1 cellular context compared by ENCODE assay signal in genomic region chr15:62618432-62618831, GRCh38.
A peak's percentile ranks its signal among the peaks of the same experiment; 100 is the strongest.
TF ChIP-seq lines count a peak whose summit lies in the region.

No MANE protein-coding gene starts in this region.

TF ChIP-seq in IMR-90, 13 proteins besides CTCF, POLR2A, EP300 and RAD21 (continued from another document):
- TF ChIP-seq ELK1 (IDR thresholded peaks at IDR 0.05; ENCODE audit: borderline replicate concordance, low read depth, low read length) = no peak
- no peak for TF ChIP-seq NFE2L2 (IDR thresholded peaks at IDR 0.05; ENCODE audit: low read depth, low read length)
- peak; percentile 84 for TF ChIP-seq FOS (IDR thresholded peaks at IDR 0.05; ENCODE audit: low read depth, low read length)
- no peak for TF ChIP-seq RFX5 (IDR thresholded peaks at IDR 0.05; ENCODE audit: low read depth, low read length)
- TF ChIP-seq MXI1 (IDR thresholded peaks at IDR 0.05; ENCODE audit: borderline replicate concordance, low read depth, low read length) = no peak
- TF ChIP-seq RCOR1 (IDR thresholded peaks at IDR 0.05; ENCODE audit: insufficient replicate concordance, low read length) = peak; percentile 96
- peak; percentile 17; the same call in 1 of the 2 replicates for TF ChIP-seq SMC3 (IDR thresholded peaks at IDR 0.05; ENCODE audit: low read depth, low read length)
- peak; percentile 78 for TF ChIP-seq MAFK (IDR thresholded peaks at IDR 0.05; ENCODE audit: low read depth, low read length)
- TF ChIP-seq USF2 (IDR thresholded peaks at IDR 0.05; ENCODE audit: low read depth, low read length) = no peak
TF ChIP-seq in IMR-90: peak in this region for 5.
